Comparison of ENCODE assay signal across 11 cellular contexts in the genomic region with DNA sequence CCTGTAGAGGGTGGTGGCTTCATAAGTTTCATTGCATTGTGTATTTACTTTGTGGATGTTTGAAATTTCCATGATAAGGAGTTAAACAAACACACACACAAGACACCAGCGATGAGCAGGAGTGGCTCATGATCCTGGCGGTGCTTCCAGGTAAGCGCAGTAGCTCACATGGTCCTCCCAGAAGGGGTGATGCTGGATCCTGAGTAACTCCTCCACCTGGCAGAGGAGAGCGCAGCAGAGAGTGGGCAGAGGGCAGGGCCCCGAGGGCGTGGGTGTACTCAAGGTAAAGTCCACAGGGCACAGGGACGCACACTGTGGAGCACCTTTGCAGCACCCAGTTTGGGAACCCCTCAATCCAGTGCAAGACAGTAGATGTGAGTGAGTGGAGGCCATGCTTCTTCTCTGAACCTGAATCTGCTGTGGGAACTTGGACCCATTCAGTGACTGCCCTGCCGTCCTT. TPM values are rescaled to one million over a fixed set of nuclear protein-coding genes. Genes with fewer than 3 reads are reported as not detected.
A peak's percentile ranks its signal among the peaks of the same experiment; 100 is the strongest.
DNase-seq lines count a peak whose midpoint lies in the region; ATAC-seq and TF ChIP-seq lines count a peak whose summit lies in the region.
"Had no signal": no experiment of that assay in that cellular context is flagged by ENCODE, and none has a peak within 500 bp of the region (broad histone marks: within the 10 kb centered on the region; RNA-seq: fewer than 3 reads in every experiment).

No MANE protein-coding gene starts in this region.

- H3K4me1 ChIP-seq in upper lobe of right lung, result peaks cover 54% of the 10 kb centered on the region

- intact Hi-C loops in natural killer cell (cut with micrococcal nuclease) (no loop called here), upper lobe of right lung (cut with DNase I) (no loop called here)
- intact Hi-C loops in activated CD4-positive, alpha-beta memory T cell treated with anti-CD3 and anti-CD28 coated beads for 36 hours (cut with micrococcal nuclease), result no loop called here

- no peaks in the 10 kb centered on the region for H3K36me3 ChIP-seq in upper lobe of right lung
- H3K36me3 ChIP-seq: SJCRH30 had no signal

- no peak overlapping the region for H3K4me3 ChIP-seq in upper lobe of right lung
- H3K4me3 ChIP-seq: SJCRH30 had no signal

- H3K4me1 Mint-ChIP-seq in endothelial cell (ENCODE audit: unreplicated experiment) (peaks cover 15% of the 10 kb centered on the region), natural killer cell (peaks cover 0 to 6% of the 10 kb centered on the region in 2 donors)
- H3K4me1 Mint-ChIP-seq in activated CD4-positive, alpha-beta memory T cell treated with anti-CD3 and anti-CD28 coated beads for 36 hours (ENCODE audit: low read depth), result peaks cover 25% of the 10 kb centered on the region

- DNase-seq in NCI-H748 (lab: John Stamatoyannopoulos, UW; ENCODE audit: unreplicated experiment), result peak; percentile 24
- DNase-seq in NCI-H748 treated with DMSO at 0.1 percent for 48 hours (lab: John Stamatoyannopoulos, UW), result no peak
- no peak for DNase-seq in endothelial cell (ENCODE audit: low spot score)
- DNase-seq in natural killer cell, result peak; percentile 13
- DNase-seq in upper lobe of right lung, result no peak
- no peak for DNase-seq in activated CD4-positive, alpha-beta memory T cell treated with anti-CD3 and anti-CD28 coated beads for 36 hours
- no peak for DNase-seq in NCI-H2107 (lab: John Stamatoyannopoulos, UW)
- DNase-seq: NCI-H1048; SJCRH30; stimulated activated CD4-positive, alpha-beta T cell treated with anti-CD3 and anti-CD28 coated beads, Interleukin-4, amount 100 ng/mL, for 24 hours had no signal

- H3K9me3 ChIP-seq in upper lobe of right lung, result no peaks in the 10 kb centered on the region
- H3K9me3 ChIP-seq: SJCRH30 had no signal

- H3K27ac ChIP-seq in upper lobe of right lung, result peak overlapping the region; percentile 86
- H3K27ac ChIP-seq: SJCRH30 had no signal

- H3K36me3 Mint-ChIP-seq in endothelial cell (ENCODE audit: low read depth, unreplicated experiment), result no peaks in the 10 kb centered on the region
- H3K36me3 Mint-ChIP-seq in natural killer cell, result no peaks in the 10 kb centered on the region
- H3K36me3 Mint-ChIP-seq in activated CD4-positive, alpha-beta memory T cell treated with anti-CD3 and anti-CD28 coated beads for 36 hours, result no peaks in the 10 kb centered on the region

- TF ChIP-seq CTCF in endothelial cell (IDR thresholded peaks at IDR 0.05; ENCODE audit: unreplicated experiment) (no peak), natural killer cell (IDR thresholded peaks at IDR 0.05) (no peak), upper lobe of right lung (IDR thresholded peaks at IDR 0.05) (no peak)

- H3K4me3 Mint-ChIP-seq in endothelial cell (ENCODE audit: unreplicated experiment) (no peak overlapping the region), natural killer cell (no peak overlapping the region)
- H3K4me3 Mint-ChIP-seq in activated CD4-positive, alpha-beta memory T cell treated with anti-CD3 and anti-CD28 coated beads for 36 hours, result no peak overlapping the region

- no peaks in the 10 kb centered on the region for H3K27me3 ChIP-seq in upper lobe of right lung
- H3K27me3 ChIP-seq: SJCRH30 had no signal

- H3K27me3 Mint-ChIP-seq in endothelial cell (ENCODE audit: unreplicated experiment) (peaks cover 11% of the 10 kb centered on the region), natural killer cell (ENCODE audit: low read depth in 2 of 2) (peaks cover 6 to 11% of the 10 kb centered on the region in 2 donors)
- no peaks in the 10 kb centered on the region for H3K27me3 Mint-ChIP-seq in activated CD4-positive, alpha-beta memory T cell treated with anti-CD3 and anti-CD28 coated beads for 36 hours

- CTCF ChIA-PET in activated CD4-positive, alpha-beta memory T cell treated with anti-CD3 and anti-CD28 coated beads for 36 hours (lab: Charles Lee), result interaction anchor here (1.0 to 1.9 kb wide), 3 partner anchors 34 to 69 kb away, joined by 3 to 9 read pairs (median 4); no protein-coding TSS in a partner anchor

- POLR2A ChIA-PET in activated CD4-positive, alpha-beta memory T cell treated with anti-CD3 and anti-CD28 coated beads for 36 hours (lab: Charles Lee), result no interaction called here

- peak overlapping the region; percentile 83 for H3K27ac Mint-ChIP-seq in endothelial cell (ENCODE audit: unreplicated experiment)
- H3K27ac Mint-ChIP-seq in natural killer cell, result no peak overlapping the region
- no peak overlapping the region for H3K27ac Mint-ChIP-seq in activated CD4-positive, alpha-beta memory T cell treated with anti-CD3 and anti-CD28 coated beads for 36 hours

- ATAC-seq in natural killer cell (no peak), upper lobe of right lung (peak; percentile 2), GM18498 (IDR thresholded peaks at IDR 0.05; ENCODE audit: unreplicated experiment) (no peak)

- H3K9me3 Mint-ChIP-seq in endothelial cell (ENCODE audit: unreplicated experiment) (no peaks in the 10 kb centered on the region), natural killer cell (no peaks in the 10 kb centered on the region)
- no peaks in the 10 kb centered on the region for H3K9me3 Mint-ChIP-seq in activated CD4-positive, alpha-beta memory T cell treated with anti-CD3 and anti-CD28 coated beads for 36 hours

RNA-seq across cellular contexts. Expression of gene RFX2, which starts 54.0 kb away (rescaled TPM):
- 1.2 TPM for total RNA-seq in endothelial cell (ENCODE audit: unreplicated experiment)
- 1 to 10 TPM; 2.4 to 4.6 (median 4.1) TPM for total RNA-seq in natural killer cell
- 11.7 TPM for total RNA-seq in upper lobe of right lung
- 1 to 10 TPM; 6.5 to 7.9 TPM for total RNA-seq in activated CD4-positive, alpha-beta memory T cell treated with anti-CD3 and anti-CD28 coated beads for 36 hours

Comparison
In these comparisons a context has a peak if more than half of its experiments do, and no peak if none do; other contexts are left out.
1. DNase-seq: peak in NCI-H748 (single experiment) and natural killer cell (single experiment); none in NCI-H748 treated with DMSO at 0.1 percent for 48 hours (single experiment), endothelial cell (single experiment), upper lobe of right lung (single experiment), activated CD4-positive, alpha-beta memory T cell treated with anti-CD3 and anti-CD28 coated beads for 36 hours (single experiment) and NCI-H2107 (single experiment).